7 cellular contexts compared by ENCODE assay signal in the genomic region with DNA sequence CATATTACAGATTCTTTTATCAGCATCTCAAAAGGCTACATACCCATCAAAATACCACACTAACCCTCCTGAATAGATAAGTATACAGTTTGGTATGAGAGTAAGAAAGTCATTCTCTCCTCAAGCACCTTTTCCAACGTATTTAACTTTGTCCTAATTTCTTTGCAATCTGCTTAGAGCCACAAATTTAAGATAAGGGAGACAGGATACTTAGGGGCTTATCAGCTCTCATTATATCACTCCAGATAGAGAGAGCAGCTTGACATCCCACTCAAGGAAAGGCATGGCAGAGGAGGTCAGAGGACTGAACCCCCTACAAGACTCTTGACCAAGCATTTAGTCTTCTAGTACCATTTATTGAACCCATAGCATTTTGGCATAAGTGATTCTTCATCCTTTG.
"Had no signal": no experiment of that assay in that cellular context is flagged by ENCODE, and none has a peak within 500 bp of the region (broad histone marks: within the 10 kb centered on the region; RNA-seq: fewer than 3 reads in every experiment).

No MANE protein-coding gene starts in this region.

- H3K4me1 Mint-ChIP-seq: IgD-negative memory B cell had no signal

- H3K36me3 Mint-ChIP-seq: IgD-negative memory B cell had no signal

- H3K27ac ChIP-seq: HL-60 had no signal

- H3K4me3 ChIP-seq: K562 had no signal

- H3K27ac Mint-ChIP-seq: IgD-negative memory B cell had no signal

- ATAC-seq: HepG2, K562 had no signal

- DNase-seq: IMR-90, KBM-7, KG1 had no signal

- H3K4me3 Mint-ChIP-seq: IgD-negative memory B cell had no signal

- H3K27me3 Mint-ChIP-seq: IgD-negative memory B cell had no signal
